Comparison of ENCODE assay signal across 18 cellular contexts in the genomic region with DNA sequence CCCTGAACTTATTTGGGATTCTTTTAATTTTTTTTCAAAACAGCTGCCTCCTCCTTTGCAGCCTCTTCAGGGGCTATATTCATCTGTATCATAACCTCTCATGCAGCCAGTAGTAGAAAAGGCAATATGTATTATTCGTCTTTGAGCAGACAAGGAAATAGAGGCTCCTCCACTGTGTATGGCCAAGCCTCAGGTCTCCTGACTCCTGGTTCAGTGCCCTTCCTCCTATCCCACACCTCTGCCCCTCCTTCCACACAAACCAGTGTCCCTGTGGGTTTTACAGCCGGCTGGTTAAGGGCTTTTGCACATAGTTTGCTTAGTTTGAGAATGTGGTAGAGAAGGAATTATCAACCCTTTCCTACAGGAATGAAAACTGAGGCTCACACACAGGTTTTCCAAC. TPM values are rescaled to one million over a fixed set of nuclear protein-coding genes. Genes with fewer than 3 reads are reported as not detected.
"Had no signal": no experiment of that assay in that cellular context is flagged by ENCODE, and none has a peak within 500 bp of the region (broad histone marks: within the 10 kb centered on the region; RNA-seq: fewer than 3 reads in every experiment).

No MANE protein-coding gene starts in this region.

- H3K27me3 ChIP-seq: ascending aorta, breast epithelium, pancreas, right lobe of liver, suprapubic skin had no signal

- H3K4me3 ChIP-seq: ascending aorta, breast epithelium, pancreas, right lobe of liver, suprapubic skin had no signal

- H3K9me3 ChIP-seq: breast epithelium, pancreas, right lobe of liver, suprapubic skin had no signal

- H3K36me3 ChIP-seq: ascending aorta, breast epithelium, pancreas, right lobe of liver, suprapubic skin had no signal

- ATAC-seq: effector memory CD8-positive, alpha-beta T cell; naive thymus-derived CD4-positive, alpha-beta T cell; pancreas; stimulated activated naive CD8-positive, alpha-beta T cell treated with anti-CD3 and anti-CD28 coated beads, Interleukin-15, amount 100 ng/mL, for 72 hours had no signal

- H3K36me3 Mint-ChIP-seq: activated naive CD4-positive, alpha-beta T cell treated with anti-CD3 and anti-CD28 coated beads, Interleukin-2, amount 50 U/mL, for 24 hours; naive thymus-derived CD4-positive, alpha-beta T cell had no signal

- H3K4me1 Mint-ChIP-seq: activated naive CD4-positive, alpha-beta T cell treated with anti-CD3 and anti-CD28 coated beads, Interleukin-2, amount 50 U/mL, for 24 hours had no signal

- H3K4me1 ChIP-seq: ascending aorta, breast epithelium, pancreas had no signal

- DNase-seq: activated CD4-positive, alpha-beta T cell treated with anti-CD3 and anti-CD28 coated beads, Interleukin-2, amount 50 U/mL, for 4 hours; activated CD4-positive, CD25-positive, alpha-beta regulatory T cell treated with anti-CD3 and anti-CD28 coated beads, Interleukin-2, amount 50 U/mL, for 72 hours; activated gamma-delta T cell; cerebellar nuclear complex; effector memory CD8-positive, alpha-beta T cell; naive thymus-derived CD4-positive, alpha-beta T cell; right lobe of liver; small intestine; stimulated activated CD4-positive, alpha-beta T cell treated with anti-CD3 and anti-CD28 coated beads, Interleukin-4, amount 100 ng/mL, for 1 hour; stimulated activated naive CD8-positive, alpha-beta T cell treated with anti-CD3 and anti-CD28 coated beads, Interleukin-15, amount 100 ng/mL, for 72 hours; trophoblast cell had no signal

- H3K4me3 Mint-ChIP-seq: activated naive CD4-positive, alpha-beta T cell treated with anti-CD3 and anti-CD28 coated beads, Interleukin-2, amount 50 U/mL, for 24 hours; effector memory CD8-positive, alpha-beta T cell; naive thymus-derived CD4-positive, alpha-beta T cell; stimulated activated naive CD8-positive, alpha-beta T cell treated with anti-CD3 and anti-CD28 coated beads, Interleukin-15, amount 100 ng/mL, for 72 hours; T-helper 1 cell treated with Interleukin-12 subunit alpha and Interleukin-12 subunit beta and Interleukin-4 antibody, amounts not matched to agents 30 μg/mL and 1 μg/mL, for 36 hours had no signal

- H3K27ac Mint-ChIP-seq: activated naive CD4-positive, alpha-beta T cell treated with anti-CD3 and anti-CD28 coated beads, Interleukin-2, amount 50 U/mL, for 24 hours; effector memory CD8-positive, alpha-beta T cell; naive thymus-derived CD4-positive, alpha-beta T cell; T-helper 1 cell treated with Interleukin-12 subunit alpha and Interleukin-12 subunit beta and Interleukin-4 antibody, amounts not matched to agents 30 μg/mL and 1 μg/mL, for 36 hours had no signal

- H3K9me3 Mint-ChIP-seq: activated naive CD4-positive, alpha-beta T cell treated with anti-CD3 and anti-CD28 coated beads, Interleukin-2, amount 50 U/mL, for 24 hours; effector memory CD8-positive, alpha-beta T cell; naive thymus-derived CD4-positive, alpha-beta T cell; stimulated activated naive CD8-positive, alpha-beta T cell treated with anti-CD3 and anti-CD28 coated beads, Interleukin-15, amount 100 ng/mL, for 72 hours; T-helper 1 cell treated with Interleukin-12 subunit alpha and Interleukin-12 subunit beta and Interleukin-4 antibody, amounts not matched to agents 30 μg/mL and 1 μg/mL, for 36 hours had no signal

- H3K27ac ChIP-seq: ascending aorta, breast epithelium, pancreas, right lobe of liver, suprapubic skin, VCaP had no signal

RNA-seq across cellular contexts. Expression of gene ACVRL1, which starts 8.8 kb away (rescaled TPM):
- polyA plus RNA-seq: naive thymus-derived CD4-positive, alpha-beta T cell had no signal

RNA-seq across cellular contexts. Expression of gene ANKRD33, which starts 10.6 kb away (rescaled TPM):
- total RNA-seq: ascending aorta; breast epithelium; naive thymus-derived CD4-positive, alpha-beta T cell; pancreas; suprapubic skin had no signal
- polyA plus RNA-seq: naive thymus-derived CD4-positive, alpha-beta T cell; pancreas; small intestine had no signal

RNA-seq across cellular contexts. Expression of gene FIGNL2, which starts 50.0 kb away (rescaled TPM):
- total RNA-seq: ascending aorta had no signal
